Comparison of ENCODE assay signal across 16 cellular contexts in the genomic region with DNA sequence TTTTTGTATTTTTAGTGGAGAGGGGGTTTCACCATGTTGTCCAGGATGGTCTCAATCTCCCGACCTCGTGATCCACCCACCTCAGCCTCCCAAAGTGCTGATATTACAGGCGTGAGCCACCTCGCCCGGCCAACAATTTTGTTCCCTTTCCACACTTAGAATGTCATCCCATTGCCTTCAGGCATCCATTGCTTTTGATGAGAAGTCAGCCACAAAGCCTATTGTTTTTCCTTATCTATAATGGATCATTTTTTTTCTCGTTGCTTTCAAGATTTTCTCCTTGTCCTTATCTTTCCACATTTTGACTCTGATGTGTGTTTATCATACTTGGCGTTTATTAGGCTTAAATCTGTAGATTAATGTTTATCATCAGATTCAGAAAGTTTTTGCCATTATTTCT.
A peak's percentile ranks its signal among the peaks of the same experiment; 100 is the strongest.
DNase-seq lines count a peak whose midpoint lies in the region; ATAC-seq and TF ChIP-seq lines count a peak whose summit lies in the region.
"Had no signal": no experiment of that assay in that cellular context is flagged by ENCODE, and none has a peak within 500 bp of the region (broad histone marks: within the 10 kb centered on the region; RNA-seq: fewer than 3 reads in every experiment).

No MANE protein-coding gene starts in this region.

- no peak for TF ChIP-seq POLR2A in transverse colon (IDR thresholded peaks at IDR 0.05)

- no peaks in the 10 kb centered on the region for H3K27me3 ChIP-seq in transverse colon
- H3K27me3 ChIP-seq: BLaER1 treated with 17β-estradiol and CSF1 and Interleukin-3, amounts not matched to agents 10 nM and 100 nM had no signal

- peaks cover 13% of the 10 kb centered on the region for H3K9me3 Mint-ChIP-seq in HFFc6
- no peaks in the 10 kb centered on the region for H3K9me3 Mint-ChIP-seq in central memory CD8-positive, alpha-beta T cell
- H3K9me3 Mint-ChIP-seq: CD8-positive, alpha-beta T cell had no signal

- no peak for DNase-seq in HFFc6
- DNase-seq in T-helper 17 cell, result no peak
- no peak for DNase-seq in central memory CD8-positive, alpha-beta T cell (ENCODE audit: low spot score in 2 of 2)
- no peak for DNase-seq in transverse colon
- DNase-seq in cerebellar cortex (ENCODE audit: low spot score), result no peak
- no peak for DNase-seq in iPS-NIHi11 (ENCODE audit: low spot score)
- DNase-seq: Calu3; CD8-positive, alpha-beta T cell; DMS 273 treated with DMSO at 0.1 percent for 48 hours; DMS53; DND-41; EL had no signal

- intact Hi-C loops in transverse colon (cut with DNase I; ENCODE audit: low total_unique reads), result no loop called here

- H3K27me3 Mint-ChIP-seq in HFFc6 (ENCODE audit: insufficient read depth) (no peaks in the 10 kb centered on the region; the same call in 1 of the 2 replicates), T-helper 17 cell (peaks cover 44% of the 10 kb centered on the region)
- no peaks in the 10 kb centered on the region for H3K27me3 Mint-ChIP-seq in central memory CD8-positive, alpha-beta T cell
- H3K27me3 Mint-ChIP-seq: B cell had no signal

- H3K4me1 ChIP-seq in transverse colon, result peaks cover 6 to 26% (median 20%) of the 10 kb centered on the region in 4 donors
- H3K4me1 ChIP-seq: BLaER1 treated with 17β-estradiol and CSF1 and Interleukin-3, amounts not matched to agents 10 nM and 100 nM; HAP-1 had no signal

- H3K9me3 ChIP-seq in T-helper 17 cell (ENCODE audit: control insufficient read depth, low read length, poor library complexity, severe bottlenecking), result peaks cover 3% of the 10 kb centered on the region
- no peaks in the 10 kb centered on the region for H3K9me3 ChIP-seq in transverse colon
- H3K9me3 ChIP-seq: HAP-1 had no signal

- H3K27ac Mint-ChIP-seq in HFFc6 (peak overlapping the region; percentile 86), T-helper 17 cell (peak overlapping the region; percentile 6)
- H3K27ac Mint-ChIP-seq in central memory CD8-positive, alpha-beta T cell (ENCODE audit: low read depth), result peak overlapping the region; percentile 67
- H3K27ac Mint-ChIP-seq: B cell; CD8-positive, alpha-beta T cell had no signal

- no peak overlapping the region for H3K4me3 ChIP-seq in transverse colon
- H3K4me3 ChIP-seq: BLaER1 treated with 17β-estradiol and CSF1 and Interleukin-3, amounts not matched to agents 10 nM and 100 nM; GM12878; HAP-1 had no signal

- no peak for TF ChIP-seq EP300 in transverse colon (IDR thresholded peaks at IDR 0.05; ENCODE audit: low read depth)

- 89 to 91% methylated on average over 1 to 7 of the region's 7 CpGs for WGBS in transverse colon (ENCODE audit: low coverage in 1 of 2), 2 donors

- H3K36me3 Mint-ChIP-seq in HFFc6 (ENCODE audit: low read depth) (peaks cover 38% of the 10 kb centered on the region), T-helper 17 cell (ENCODE audit: low read depth) (peaks cover 5% of the 10 kb centered on the region)
- H3K36me3 Mint-ChIP-seq in central memory CD8-positive, alpha-beta T cell (ENCODE audit: insufficient read depth), result peaks cover 3% of the 10 kb centered on the region
- H3K36me3 Mint-ChIP-seq: CD8-positive, alpha-beta T cell had no signal

- in situ Hi-C loops in transverse colon (cut with MboI; ENCODE audit: low pct_ligation_motif_present in 1 of 4, low pct_unique_long_range_greater_than_20kb in 1 of 4, low sequenced_read_pairs in 3 of 4), result loop anchor here in 1 of 4 donors (10.0 kb wide), 1 partner anchor 92 kb away; no protein-coding TSS in a partner anchor

- peak overlapping the region in 3 of 4 donors; percentile 72 to 79 (median 73) for H3K27ac ChIP-seq in transverse colon
- H3K27ac ChIP-seq: BLaER1 treated with 17β-estradiol and CSF1 and Interleukin-3, amounts not matched to agents 10 nM and 100 nM had no signal

- no peak for ATAC-seq in T-helper 17 cell
- no peak for ATAC-seq in central memory CD8-positive, alpha-beta T cell (replicated peaks; ENCODE audit: extremely low read depth, poor library complexity, severe bottlenecking)
- ATAC-seq: CD8-positive, alpha-beta T cell; GM12878 had no signal

- H3K4me1 Mint-ChIP-seq in HFFc6 (ENCODE audit: low read depth) (peaks cover 52% of the 10 kb centered on the region), T-helper 17 cell (no peaks in the 10 kb centered on the region)
- H3K4me1 Mint-ChIP-seq in central memory CD8-positive, alpha-beta T cell, result peaks cover 10% of the 10 kb centered on the region
- H3K4me1 Mint-ChIP-seq: B cell had no signal

- TF ChIP-seq CTCF in HFFc6 (IDR thresholded peaks at IDR 0.05) (no peak), transverse colon (IDR thresholded peaks at IDR 0.05) (no peak)

- no peak overlapping the region for H3K4me3 Mint-ChIP-seq in HFFc6
- no peak overlapping the region for H3K4me3 Mint-ChIP-seq in T-helper 17 cell
- H3K4me3 Mint-ChIP-seq in central memory CD8-positive, alpha-beta T cell, result no peak overlapping the region
- H3K4me3 Mint-ChIP-seq: B cell; CD8-positive, alpha-beta T cell had no signal

- H3K36me3 ChIP-seq in transverse colon, result no peaks in the 10 kb centered on the region
- H3K36me3 ChIP-seq: HAP-1 had no signal

Comparison
In these comparisons a context has a peak if more than half of its experiments do, and no peak if none do; other contexts are left out.
1. H3K27ac Mint-ChIP-seq: peak in every context shown above with its lines; median percentile 86 in HFFc6; 67 in central memory CD8-positive, alpha-beta T cell; 6 in T-helper 17 cell.